In genomic region chr2:23926750-23927627, GRCh38 we compare ENCODE assay signal across 1 cellular context.
TF ChIP-seq lines count a peak whose summit lies in the region.

TSS of gene ATAD2B (minus strand) at chr2:23927123. CDS start at chr2:23926770, 353 bp downstream.

TF ChIP-seq in HEK293, 187 proteins besides CTCF, POLR2A, EP300 and RAD21 (continued from another document and continues in another):
- no peak for TF ChIP-seq PRDM2 (tag by site-specific recombination; IDR thresholded peaks at IDR 0.05; ENCODE audit: borderline replicate concordance)
- no peak for TF ChIP-seq ZNF221 (tag by site-specific recombination; IDR thresholded peaks at IDR 0.05; ENCODE audit: borderline replicate concordance)
- no peak; the same call in 1 of the 2 replicates for TF ChIP-seq KLF1 (tag by site-specific recombination; IDR thresholded peaks at IDR 0.05)
- TF ChIP-seq ZNF214 (tag by site-specific recombination; IDR thresholded peaks at IDR 0.05; ENCODE audit: borderline replicate concordance): no peak
- no peak for TF ChIP-seq OVOL3 (tag by site-specific recombination; IDR thresholded peaks at IDR 0.05)
- TF ChIP-seq ZNF513 (tag by site-specific recombination; IDR thresholded peaks at IDR 0.05): no peak
- TF ChIP-seq KLF7 (tag by site-specific recombination; IDR thresholded peaks at IDR 0.05; ENCODE audit: borderline replicate concordance): no peak
- no peak for TF ChIP-seq ZNF175 (tag by site-specific recombination; IDR thresholded peaks at IDR 0.05)
- TF ChIP-seq ZNF18 (tag by site-specific recombination; IDR thresholded peaks at IDR 0.05): no peak
- no peak for TF ChIP-seq ZNF510 (tag by site-specific recombination; IDR thresholded peaks at IDR 0.05; ENCODE audit: insufficient replicate concordance)
- no peak for TF ChIP-seq HIC1 (tag by site-specific recombination; IDR thresholded peaks at IDR 0.05)
- TF ChIP-seq ZNF645 (tag by site-specific recombination; IDR thresholded peaks at IDR 0.05): no peak
- peak; percentile 62 for TF ChIP-seq ZNF76 (tag by site-specific recombination; IDR thresholded peaks at IDR 0.05; ENCODE audit: borderline replicate concordance, low read depth)
- TF ChIP-seq ZNF311 (tag by site-specific recombination; IDR thresholded peaks at IDR 0.05; ENCODE audit: borderline replicate concordance): no peak
- no peak for TF ChIP-seq ZNF791 (tag by site-specific recombination; IDR thresholded peaks at IDR 0.05)
- no peak for TF ChIP-seq ZNF777 (tag by site-specific recombination; IDR thresholded peaks at IDR 0.05; ENCODE audit: borderline replicate concordance)
- no peak for TF ChIP-seq ZNF623 (tag by site-specific recombination; IDR thresholded peaks at IDR 0.05)
- no peak for TF ChIP-seq ZBTB48 (tag by site-specific recombination; IDR thresholded peaks at IDR 0.05)
- TF ChIP-seq ZNF391 (tag by site-specific recombination; IDR thresholded peaks at IDR 0.05; ENCODE audit: borderline replicate concordance, low read depth): no peak; the same call in 1 of the 2 replicates
- TF ChIP-seq ZNF157 (tag by site-specific recombination; IDR thresholded peaks at IDR 0.05): no peak
- no peak for TF ChIP-seq ZNF544 (tag by site-specific recombination; IDR thresholded peaks at IDR 0.05)
- TF ChIP-seq ZNF776 (tag by site-specific recombination; IDR thresholded peaks at IDR 0.05; ENCODE audit: borderline replicate concordance): no peak
- no peak for TF ChIP-seq ZNF792 (tag by site-specific recombination; IDR thresholded peaks at IDR 0.05)
- no peak for TF ChIP-seq ZSCAN23 (tag by site-specific recombination; IDR thresholded peaks at IDR 0.05)
- no peak; the same call in 1 of the 2 replicates for TF ChIP-seq ZNF324 (tag by site-specific recombination; IDR thresholded peaks at IDR 0.05)
- TF ChIP-seq FEZF1 (tag by site-specific recombination; IDR thresholded peaks at IDR 0.05): no peak
- no peak for TF ChIP-seq ZNF449 (tag by site-specific recombination; IDR thresholded peaks at IDR 0.05)
- no peak for TF ChIP-seq TRIM28 (IDR thresholded peaks at IDR 0.05; ENCODE audit: borderline replicate concordance, low read length)
- TF ChIP-seq ZNF223 (tag by site-specific recombination; IDR thresholded peaks at IDR 0.05): no peak
- peak; percentile 47 for TF ChIP-seq ZNF501 (tag by site-specific recombination; IDR thresholded peaks at IDR 0.05)
- TF ChIP-seq ZNF530 (tag by site-specific recombination; IDR thresholded peaks at IDR 0.05; ENCODE audit: low read depth): no peak
- peak; percentile 63; the same call in 1 of the 2 replicates for TF ChIP-seq SP7 (tag by site-specific recombination; IDR thresholded peaks at IDR 0.05)
- peak; percentile 64 for TF ChIP-seq KLF9 (tag by site-specific recombination; IDR thresholded peaks at IDR 0.05; ENCODE audit: low read depth)
- no peak for TF ChIP-seq ZNF266 (tag by site-specific recombination; IDR thresholded peaks at IDR 0.05; ENCODE audit: low read depth)
- no peak for TF ChIP-seq ATF2 (tag by site-specific recombination; IDR thresholded peaks at IDR 0.05; ENCODE audit: low read depth)
- TF ChIP-seq ZNF398 (tag by site-specific recombination; IDR thresholded peaks at IDR 0.05): no peak
- no peak for TF ChIP-seq ZNF16 (tag by site-specific recombination; IDR thresholded peaks at IDR 0.05; ENCODE audit: low read depth)
- no peak for TF ChIP-seq ZNF707 (tag by site-specific recombination; IDR thresholded peaks at IDR 0.05)
- peak; percentile 80 for TF ChIP-seq ZNF341 (tag by site-specific recombination; IDR thresholded peaks at IDR 0.05; ENCODE audit: low read depth)
- no peak for TF ChIP-seq ZNF555 (tag by site-specific recombination; conservative IDR thresholded peaks at IDR 0.05)
- no peak for TF ChIP-seq ZNF560 (tag by site-specific recombination; IDR thresholded peaks at IDR 0.05; ENCODE audit: borderline replicate concordance)
- TF ChIP-seq PATZ1 (tag by site-specific recombination; IDR thresholded peaks at IDR 0.05): peak; percentile 34
- TF ChIP-seq ZBTB1 (tag by site-specific recombination; IDR thresholded peaks at IDR 0.05): no peak
- TF ChIP-seq ZNF335 (tag by site-specific recombination; conservative IDR thresholded peaks at IDR 0.05): peak; percentile 79
- no peak for TF ChIP-seq HOXD13 (CRISPR knock-in tag; IDR thresholded peaks at IDR 0.05; ENCODE audit: borderline replicate concordance)
